ENCODE assay signal across 21 cellular contexts in the genomic region with DNA sequence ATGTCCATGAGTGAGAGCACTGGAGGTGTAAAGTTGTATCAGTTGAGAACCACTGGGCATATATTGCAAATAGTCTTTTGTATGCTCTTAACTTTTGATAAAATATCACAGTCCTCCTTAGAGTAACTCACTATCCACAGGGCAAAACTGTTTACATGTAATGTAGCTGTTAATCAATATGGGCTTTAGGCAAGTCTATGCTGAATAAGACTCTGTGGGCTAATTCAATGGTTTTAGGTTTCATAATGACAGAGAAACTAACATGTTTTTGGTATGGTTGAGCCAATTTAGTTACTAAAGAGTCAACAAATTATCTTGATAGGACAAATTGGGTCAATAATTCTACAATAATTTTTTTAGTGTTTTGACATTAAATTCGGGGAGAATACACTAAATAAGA.
DNase-seq lines count a peak whose midpoint lies in the region; ATAC-seq and TF ChIP-seq lines count a peak whose summit lies in the region.
"Had no signal": no experiment of that assay in that cellular context is flagged by ENCODE, and none has a peak within 500 bp of the region (broad histone marks: within the 10 kb centered on the region; RNA-seq: fewer than 3 reads in every experiment).

No MANE protein-coding gene starts in this region.

- peak overlapping the region; percentile 45 to 96 (median 83); a peak in 6 of 7 replicates for H3K27ac Mint-ChIP-seq in H9
- H3K27ac Mint-ChIP-seq in WTC11, result peak overlapping the region; percentile 99
- H3K27ac Mint-ChIP-seq in neural progenitor cell, result no peak overlapping the region
- H3K27ac Mint-ChIP-seq in naive thymus-derived CD8-positive, alpha-beta T cell, result no peak overlapping the region
- H3K27ac Mint-ChIP-seq: CD4-positive, CD25-positive, alpha-beta regulatory T cell; T-cell had no signal

- no peak overlapping the region for H3K18ac ChIP-seq in H9 (ENCODE audit: insufficient read length, low read depth, low read length)

- no peak overlapping the region for H2BK20ac ChIP-seq in H9 (ENCODE audit: low read depth, low read length, poor library complexity, severe bottlenecking)

- no peaks in the 10 kb centered on the region for H4K20me1 ChIP-seq in H9 (ENCODE audit: control insufficient read depth, insufficient read depth, insufficient read length)
- no peaks in the 10 kb centered on the region for H4K20me1 ChIP-seq in neural progenitor cell (ENCODE audit: low read depth)
- H4K20me1 ChIP-seq: BLaER1 had no signal

- H3K27me3 ChIP-seq in H9 (ENCODE audit: insufficient read depth, low read length), result no peaks in the 10 kb centered on the region
- H3K27me3 ChIP-seq in neural progenitor cell, result no peaks in the 10 kb centered on the region
- H3K27me3 ChIP-seq: BLaER1, SJSA1 had no signal

- POLR2A ChIA-PET in WTC11 (lab: Charles Lee), result no interaction called here
- POLR2A ChIA-PET in naive thymus-derived CD8-positive, alpha-beta T cell (lab: Charles Lee), result no interaction called here

- no peaks in the 10 kb centered on the region for H3K36me3 ChIP-seq in neural progenitor cell
- H3K36me3 ChIP-seq: BLaER1, SJSA1 had no signal

- DNase-seq in H9, result no peak
- DNase-seq in WTC11 (ENCODE audit: low spot score), result no peak
- no peak for DNase-seq in neural progenitor cell (ENCODE audit: low spot score)
- DNase-seq in naive thymus-derived CD8-positive, alpha-beta T cell, result no peak
- DNase-seq in HK-2 (ENCODE audit: unreplicated experiment), result no peak
- DNase-seq: CD4-positive, CD25-positive, alpha-beta regulatory T cell; DMS153; GM23248; HCEC 1CT; KBM-7; NCI-H1694; NCI-H2029 treated with DMSO at 0.1 percent for 48 hours; NCI-H2227 treated with DMSO at 0.1 percent for 48 hours; NCI-H526 treated with DMSO at 0.1 percent for 48 hours; PC-9; Right ventricle myocardium superior; T-cell had no signal

- H3K14ac ChIP-seq in H9 (ENCODE audit: insufficient read depth, low read length), result no peak overlapping the region

- H3K4me2 ChIP-seq in H9 (ENCODE audit: insufficient read depth, insufficient read length, low read length) (no peak overlapping the region), neural progenitor cell (peak overlapping the region; percentile 47)
- H3K4me2 ChIP-seq: BLaER1, PC-9 had no signal

- peaks cover 2% of the 10 kb centered on the region; the same call in 1 of the 2 replicates for H3K4me1 ChIP-seq in H9 (ENCODE audit: insufficient read depth, low read length)
- peaks cover 52% of the 10 kb centered on the region for H3K4me1 ChIP-seq in neural progenitor cell
- H3K4me1 ChIP-seq: BLaER1, SJSA1 had no signal

- ATAC-seq in GM18867 (IDR thresholded peaks at IDR 0.05; ENCODE audit: unreplicated experiment) (peak; percentile 42), WTC11 (no peak), GM18519 (IDR thresholded peaks at IDR 0.05; ENCODE audit: low FRiP score, unreplicated experiment) (no peak)
- no peak for ATAC-seq in naive thymus-derived CD8-positive, alpha-beta T cell
- ATAC-seq: T-cell had no signal

- H3K36me3 Mint-ChIP-seq in H9 (ENCODE audit: insufficient read depth in 1 of 3, low read depth in 3 of 3) (peaks cover 10 to 22% (median 11%) of the 10 kb centered on the region in 3 experiments; a peak in 4 of 7 replicates), WTC11 (peaks cover 23% of the 10 kb centered on the region), neural progenitor cell (no peaks in the 10 kb centered on the region)
- H3K36me3 Mint-ChIP-seq in naive thymus-derived CD8-positive, alpha-beta T cell, result no peaks in the 10 kb centered on the region
- H3K36me3 Mint-ChIP-seq: CD4-positive, CD25-positive, alpha-beta regulatory T cell; T-cell had no signal

- H2AK5ac ChIP-seq in H9 (ENCODE audit: insufficient read length, low read length), result no peak overlapping the region

- H3K9me3 ChIP-seq in H9 (ENCODE audit: control insufficient read depth, low read depth, low read length) (no peaks in the 10 kb centered on the region), neural progenitor cell (ENCODE audit: low read depth) (no peaks in the 10 kb centered on the region)
- H3K9me3 ChIP-seq: BLaER1 had no signal

- no peak overlapping the region for H2AFZ ChIP-seq in H9 (ENCODE audit: low read length)
- no peak overlapping the region for H2AFZ ChIP-seq in neural progenitor cell (replicated peaks)
- H2AFZ ChIP-seq: GM23248, PC-9 had no signal

- H4K5ac ChIP-seq in H9 (ENCODE audit: insufficient read length, low read depth, low read length), result no peak overlapping the region

- peaks cover 27% of the 10 kb centered on the region for H3F3A ChIP-seq in neural progenitor cell (ENCODE audit: low read depth)

- H3K27ac ChIP-seq in H9 (ENCODE audit: insufficient read length, low read depth, low read length), result peak overlapping the region; percentile 29
- peak overlapping the region; percentile 54 for H3K27ac ChIP-seq in neural progenitor cell
- H3K27ac ChIP-seq: BLaER1, GM23248, PC-9, SJSA1 had no signal

- H3K9ac ChIP-seq in H9 (ENCODE audit: extremely low read depth, insufficient read length, low read length) (no peak overlapping the region), neural progenitor cell (no peak overlapping the region)
- H3K9ac ChIP-seq: BLaER1, GM23248 had no signal

- CTCF ChIA-PET in WTC11 (lab: Charles Lee), result interaction anchor here (1.1 to 1.2 kb wide), 2 partner anchors 9 to 721 kb away, joined by 4 to 5 read pairs; no protein-coding TSS in a partner anchor

- H3T11ph ChIP-seq in H9 (ENCODE audit: low read length), result no peak overlapping the region

- no peak overlapping the region for H4K91ac ChIP-seq in H9 (ENCODE audit: insufficient read length, low read depth, low read length)

- no peaks in the 10 kb centered on the region for H3K79me1 ChIP-seq in H9 (ENCODE audit: insufficient read depth, low read depth, low read length, poor library complexity, severe bottlenecking)

- no peaks in the 10 kb centered on the region for H3K23me2 ChIP-seq in H9 (ENCODE audit: insufficient read length, low read depth, low read length, poor library complexity, severe bottlenecking)

- H3K79me2 ChIP-seq in H9 (ENCODE audit: insufficient read depth, low read length), result no peaks in the 10 kb centered on the region
- no peaks in the 10 kb centered on the region for H3K79me2 ChIP-seq in neural progenitor cell (ENCODE audit: low read depth)

- TF ChIP-seq CTCF in H9 (conservative IDR thresholded peaks at IDR 0.05), result no peak
- TF ChIP-seq CTCF in WTC11 (IDR thresholded peaks at IDR 0.05), result no peak
- TF ChIP-seq CTCF in neural progenitor cell (IDR thresholded peaks at IDR 0.05), result no peak

- H3K9me3 Mint-ChIP-seq in H9 (peaks cover 0 to 4% of the 10 kb centered on the region in 2 experiments; a peak in 2 of 5 replicates), WTC11 (peaks cover 23% of the 10 kb centered on the region), neural progenitor cell (no peaks in the 10 kb centered on the region)
- peaks cover 0 to 20% (median 5%) of the 10 kb centered on the region in 9 donors for H3K9me3 Mint-ChIP-seq in naive thymus-derived CD8-positive, alpha-beta T cell

- no peak overlapping the region for H2BK15ac ChIP-seq in H9 (ENCODE audit: low read depth, low read length)

- H3K4ac ChIP-seq in H9 (ENCODE audit: low read depth, low read length), result no peak overlapping the region

- no peak overlapping the region for H3K4me3 ChIP-seq in neural progenitor cell
- H3K4me3 ChIP-seq: BLaER1, GM23248, PC-9, SJSA1 had no signal

- H3K4me3 Mint-ChIP-seq in H9 (no peak overlapping the region), WTC11 (peak overlapping the region; percentile 39; the same call in 1 of the 2 replicates), neural progenitor cell (no peak overlapping the region)
- H3K4me3 Mint-ChIP-seq in naive thymus-derived CD8-positive, alpha-beta T cell, result no peak overlapping the region
- H3K4me3 Mint-ChIP-seq: CD4-positive, CD25-positive, alpha-beta regulatory T cell; T-cell had no signal

- H3K27me3 Mint-ChIP-seq in H9 (ENCODE audit: low read depth) (no peaks in the 10 kb centered on the region), WTC11 (ENCODE audit: low read depth) (peaks cover 3% of the 10 kb centered on the region; the same call in 1 of the 2 replicates), neural progenitor cell (ENCODE audit: insufficient read depth, low read depth) (peaks cover 3% of the 10 kb centered on the region)
- H3K27me3 Mint-ChIP-seq in naive thymus-derived CD8-positive, alpha-beta T cell, result no peaks in the 10 kb centered on the region
- H3K27me3 Mint-ChIP-seq: CD4-positive, CD25-positive, alpha-beta regulatory T cell; T-cell had no signal

- H2BK5ac ChIP-seq in H9 (ENCODE audit: insufficient read length, low read length), result no peak overlapping the region

- H3K4me1 Mint-ChIP-seq in H9 (peaks cover 51 to 58% of the 10 kb centered on the region in 2 experiments), WTC11 (peaks cover 70% of the 10 kb centered on the region), neural progenitor cell (peaks cover 23% of the 10 kb centered on the region)
- no peaks in the 10 kb centered on the region for H3K4me1 Mint-ChIP-seq in naive thymus-derived CD8-positive, alpha-beta T cell
- H3K4me1 Mint-ChIP-seq: CD4-positive, CD25-positive, alpha-beta regulatory T cell; T-cell had no signal

- H4K8ac ChIP-seq in H9 (replicated peaks; ENCODE audit: insufficient read length, low read depth, low read length), result no peak overlapping the region

- H3K23ac ChIP-seq in H9 (ENCODE audit: insufficient read length, low read depth, low read length), result no peak overlapping the region

- WGBS in H9 (ENCODE audit: extremely low coverage, insufficient read length, low lambda C conversion rate), result no CpG with 5 or more reads among the region's 1 CpG

- H2BK12ac ChIP-seq in H9 (ENCODE audit: insufficient read length, low read depth, low read length), result no peak overlapping the region

- H2BK120ac ChIP-seq in H9 (ENCODE audit: low read depth, low read length, poor library complexity, severe bottlenecking), result no peak overlapping the region

- no peak overlapping the region for H3K56ac ChIP-seq in H9 (ENCODE audit: insufficient read length, low read depth, low read length)

TF ChIP-seq in WTC11, 78 proteins besides CTCF, POLR2A, EP300 and RAD21 (continues in another document):
- TF ChIP-seq ZNF219 (CRISPR knock-in tag; IDR thresholded peaks at IDR 0.05; ENCODE audit: borderline replicate concordance), result no peak
- no peak for TF ChIP-seq PREB (CRISPR knock-in tag; IDR thresholded peaks at IDR 0.05; ENCODE audit: borderline replicate concordance)
- TF ChIP-seq FOXP1 (CRISPR knock-in tag; IDR thresholded peaks at IDR 0.05; ENCODE audit: borderline replicate concordance), result no peak
- no peak for TF ChIP-seq KAT7 (CRISPR knock-in tag; IDR thresholded peaks at IDR 0.05; ENCODE audit: borderline replicate concordance)
- no peak for TF ChIP-seq SMAD4 (CRISPR knock-in tag; IDR thresholded peaks at IDR 0.05)
- no peak for TF ChIP-seq ZNF423 (CRISPR knock-in tag; IDR thresholded peaks at IDR 0.05)

Comparison
In these comparisons a context has a peak if more than half of its experiments do, and no peak if none do; other contexts are left out.
1. H3K27ac Mint-ChIP-seq: peak in H9 (3 of 3) and WTC11 (single experiment); none in neural progenitor cell (single experiment) and naive thymus-derived CD8-positive, alpha-beta T cell (0 of 10).